In the genomic region with DNA sequence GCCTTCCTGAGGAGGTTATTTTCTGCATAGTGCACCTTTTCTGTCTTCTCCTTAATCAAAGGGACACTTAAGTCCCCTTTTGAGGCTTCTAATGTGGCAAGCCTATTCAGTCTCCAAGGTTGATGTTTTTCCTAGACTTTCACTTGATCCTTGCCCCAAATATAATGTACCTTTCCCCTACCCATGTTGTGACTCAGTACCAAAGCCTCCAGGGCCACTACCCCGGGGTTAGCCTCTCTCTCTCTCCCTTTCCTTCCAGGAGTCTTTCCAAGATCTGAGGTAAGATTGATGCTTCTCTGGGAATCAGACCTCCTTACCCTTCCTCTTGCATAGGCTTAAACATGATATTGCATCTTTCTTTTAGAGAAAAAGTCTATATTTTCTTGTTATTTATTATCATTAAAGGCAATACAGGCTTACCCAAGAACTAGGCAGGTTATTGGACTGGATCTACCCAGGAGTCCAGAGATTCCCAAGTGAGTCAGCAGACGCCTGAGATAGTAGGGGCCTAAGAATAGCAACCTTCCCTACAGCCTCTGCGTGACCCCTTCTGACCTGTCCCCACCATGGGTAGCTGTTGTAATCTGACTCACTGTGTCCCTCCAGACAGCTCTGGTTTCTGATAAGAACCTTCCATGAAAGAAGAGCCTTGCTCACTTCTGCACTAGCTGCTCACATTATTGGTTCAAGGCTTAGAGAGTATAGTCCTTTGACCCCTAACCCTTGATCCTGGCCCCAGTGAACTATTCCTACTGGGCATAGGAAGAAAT, we compare ENCODE assay signal across 1 cellular context.
A peak's percentile ranks its signal among the peaks of the same experiment; 100 is the strongest.
TF ChIP-seq lines count a peak whose summit lies in the region.

No MANE protein-coding gene starts in this region.

TF ChIP-seq in K562, 482 proteins besides CTCF, POLR2A, EP300 and RAD21 (continued from another document):
- TF ChIP-seq, protein P1, sequence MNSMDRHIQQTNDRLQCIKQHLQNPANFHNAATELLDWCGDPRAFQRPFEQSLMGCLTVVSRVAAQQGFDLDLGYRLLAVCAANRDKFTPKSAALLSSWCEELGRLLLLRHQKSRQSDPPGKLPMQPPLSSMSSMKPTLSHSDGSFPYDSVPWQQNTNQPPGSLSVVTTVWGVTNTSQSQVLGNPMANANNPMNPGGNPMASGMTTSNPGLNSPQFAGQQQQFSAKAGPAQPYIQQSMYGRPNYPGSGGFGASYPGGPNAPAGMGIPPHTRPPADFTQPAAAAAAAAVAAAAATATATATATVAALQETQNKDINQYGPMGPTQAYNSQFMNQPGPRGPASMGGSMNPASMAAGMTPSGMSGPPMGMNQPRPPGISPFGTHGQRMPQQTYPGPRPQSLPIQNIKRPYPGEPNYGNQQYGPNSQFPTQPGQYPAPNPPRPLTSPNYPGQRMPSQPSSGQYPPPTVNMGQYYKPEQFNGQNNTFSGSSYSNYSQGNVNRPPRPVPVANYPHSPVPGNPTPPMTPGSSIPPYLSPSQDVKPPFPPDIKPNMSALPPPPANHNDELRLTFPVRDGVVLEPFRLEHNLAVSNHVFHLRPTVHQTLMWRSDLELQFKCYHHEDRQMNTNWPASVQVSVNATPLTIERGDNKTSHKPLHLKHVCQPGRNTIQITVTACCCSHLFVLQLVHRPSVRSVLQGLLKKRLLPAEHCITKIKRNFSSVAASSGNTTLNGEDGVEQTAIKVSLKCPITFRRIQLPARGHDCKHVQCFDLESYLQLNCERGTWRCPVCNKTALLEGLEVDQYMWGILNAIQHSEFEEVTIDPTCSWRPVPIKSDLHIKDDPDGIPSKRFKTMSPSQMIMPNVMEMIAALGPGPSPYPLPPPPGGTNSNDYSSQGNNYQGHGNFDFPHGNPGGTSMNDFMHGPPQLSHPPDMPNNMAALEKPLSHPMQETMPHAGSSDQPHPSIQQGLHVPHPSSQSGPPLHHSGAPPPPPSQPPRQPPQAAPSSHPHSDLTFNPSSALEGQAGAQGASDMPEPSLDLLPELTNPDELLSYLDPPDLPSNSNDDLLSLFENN (IDR thresholded peaks at IDR 0.05; ENCODE audit: low read depth in 2 of 2, low read length in 2 of 2), result 0 out of 4 replicates have a peak, but pooled peaks of 1 of the 2 experiments have one; percentile 17
- TF ChIP-seq, protein P2, sequence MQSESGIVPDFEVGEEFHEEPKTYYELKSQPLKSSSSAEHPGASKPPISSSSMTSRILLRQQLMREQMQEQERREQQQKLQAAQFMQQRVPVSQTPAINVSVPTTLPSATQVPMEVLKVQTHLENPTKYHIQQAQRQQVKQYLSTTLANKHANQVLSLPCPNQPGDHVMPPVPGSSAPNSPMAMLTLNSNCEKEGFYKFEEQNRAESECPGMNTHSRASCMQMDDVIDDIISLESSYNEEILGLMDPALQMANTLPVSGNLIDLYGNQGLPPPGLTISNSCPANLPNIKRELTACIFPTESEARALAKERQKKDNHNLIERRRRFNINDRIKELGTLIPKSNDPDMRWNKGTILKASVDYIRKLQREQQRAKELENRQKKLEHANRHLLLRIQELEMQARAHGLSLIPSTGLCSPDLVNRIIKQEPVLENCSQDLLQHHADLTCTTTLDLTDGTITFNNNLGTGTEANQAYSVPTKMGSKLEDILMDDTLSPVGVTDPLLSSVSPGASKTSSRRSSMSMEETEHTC (IDR thresholded peaks at IDR 0.05), result no peak
- peak; percentile 48; the same call in 1 of the 2 replicates for TF ChIP-seq CTBP1 (IDR thresholded peaks at IDR 0.05; ENCODE audit: borderline replicate concordance)
- TF ChIP-seq MBD2 (IDR thresholded peaks at IDR 0.05; ENCODE audit: borderline replicate concordance, low read depth), result 0 out of 2 replicates have a peak, but pooled peaks have one; percentile 26
- 0 out of 2 replicates have a peak, but pooled peaks have one; percentile 47 for TF ChIP-seq ZNF644 (tag; IDR thresholded peaks at IDR 0.05; ENCODE audit: low read depth)
- no peak for TF ChIP-seq SP2 (IDR thresholded peaks at IDR 0.05; ENCODE audit: extremely low read depth, low read depth, low read length, poor library complexity, severe bottlenecking)
- TF ChIP-seq DPF2 (IDR thresholded peaks at IDR 0.05), result peak; percentile 91
- peak in 1 of 2 experiments; percentile 93; a peak in 2 of 4 replicates for TF ChIP-seq RCOR1 (IDR thresholded peaks at IDR 0.05; ENCODE audit: borderline replicate concordance in 1 of 2, low read depth in 2 of 2, low read length in 2 of 2)
- no peak for TF ChIP-seq SIN3A (IDR thresholded peaks at IDR 0.05; ENCODE audit: borderline replicate concordance in 2 of 2, control insufficient read depth in 1 of 2, low read depth in 2 of 2, low read length in 2 of 2)
- TF ChIP-seq, protein P3, sequence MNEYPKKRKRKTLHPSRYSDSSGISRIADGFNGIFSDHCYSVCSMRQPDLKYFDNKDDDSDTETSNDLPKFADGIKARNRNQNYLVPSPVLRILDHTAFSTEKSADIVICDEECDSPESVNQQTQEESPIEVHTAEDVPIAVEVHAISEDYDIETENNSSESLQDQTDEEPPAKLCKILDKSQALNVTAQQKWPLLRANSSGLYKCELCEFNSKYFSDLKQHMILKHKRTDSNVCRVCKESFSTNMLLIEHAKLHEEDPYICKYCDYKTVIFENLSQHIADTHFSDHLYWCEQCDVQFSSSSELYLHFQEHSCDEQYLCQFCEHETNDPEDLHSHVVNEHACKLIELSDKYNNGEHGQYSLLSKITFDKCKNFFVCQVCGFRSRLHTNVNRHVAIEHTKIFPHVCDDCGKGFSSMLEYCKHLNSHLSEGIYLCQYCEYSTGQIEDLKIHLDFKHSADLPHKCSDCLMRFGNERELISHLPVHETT (CRISPR knock-in tag; conservative IDR thresholded peaks at IDR 0.05 in 1 of 2, IDR thresholded peaks at IDR 0.05 in 1 of 2), result peak in 1 of 2 experiments; percentile 62; a peak in 1 of 4 replicates
- TF ChIP-seq TEAD1 (CRISPR knock-in tag; IDR thresholded peaks at IDR 0.05), result peak in 1 of 2 experiments; percentile 46; a peak in 1 of 4 replicates
- TF ChIP-seq JUN (IDR thresholded peaks at IDR 0.05; ENCODE audit: borderline replicate concordance, low read depth, low read length), result peak; percentile 70
- TF ChIP-seq JUN (CRISPR knock-in tag; IDR thresholded peaks at IDR 0.05; ENCODE audit: borderline replicate concordance), result no peak
- peak; percentile 19 for TF ChIP-seq TAF9B (IDR thresholded peaks at IDR 0.05; ENCODE audit: partially characterized antibody)
- TF ChIP-seq, protein P4, sequence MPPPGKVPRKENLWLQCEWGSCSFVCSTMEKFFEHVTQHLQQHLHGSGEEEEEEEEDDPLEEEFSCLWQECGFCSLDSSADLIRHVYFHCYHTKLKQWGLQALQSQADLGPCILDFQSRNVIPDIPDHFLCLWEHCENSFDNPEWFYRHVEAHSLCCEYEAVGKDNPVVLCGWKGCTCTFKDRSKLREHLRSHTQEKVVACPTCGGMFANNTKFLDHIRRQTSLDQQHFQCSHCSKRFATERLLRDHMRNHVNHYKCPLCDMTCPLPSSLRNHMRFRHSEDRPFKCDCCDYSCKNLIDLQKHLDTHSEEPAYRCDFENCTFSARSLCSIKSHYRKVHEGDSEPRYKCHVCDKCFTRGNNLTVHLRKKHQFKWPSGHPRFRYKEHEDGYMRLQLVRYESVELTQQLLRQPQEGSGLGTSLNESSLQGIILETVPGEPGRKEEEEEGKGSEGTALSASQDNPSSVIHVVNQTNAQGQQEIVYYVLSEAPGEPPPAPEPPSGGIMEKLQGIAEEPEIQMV (tag; conservative IDR thresholded peaks at IDR 0.05; ENCODE audit: low read depth), result 0 out of 2 replicates have a peak, but pooled peaks have one; percentile 39
- TF ChIP-seq, protein P5, sequence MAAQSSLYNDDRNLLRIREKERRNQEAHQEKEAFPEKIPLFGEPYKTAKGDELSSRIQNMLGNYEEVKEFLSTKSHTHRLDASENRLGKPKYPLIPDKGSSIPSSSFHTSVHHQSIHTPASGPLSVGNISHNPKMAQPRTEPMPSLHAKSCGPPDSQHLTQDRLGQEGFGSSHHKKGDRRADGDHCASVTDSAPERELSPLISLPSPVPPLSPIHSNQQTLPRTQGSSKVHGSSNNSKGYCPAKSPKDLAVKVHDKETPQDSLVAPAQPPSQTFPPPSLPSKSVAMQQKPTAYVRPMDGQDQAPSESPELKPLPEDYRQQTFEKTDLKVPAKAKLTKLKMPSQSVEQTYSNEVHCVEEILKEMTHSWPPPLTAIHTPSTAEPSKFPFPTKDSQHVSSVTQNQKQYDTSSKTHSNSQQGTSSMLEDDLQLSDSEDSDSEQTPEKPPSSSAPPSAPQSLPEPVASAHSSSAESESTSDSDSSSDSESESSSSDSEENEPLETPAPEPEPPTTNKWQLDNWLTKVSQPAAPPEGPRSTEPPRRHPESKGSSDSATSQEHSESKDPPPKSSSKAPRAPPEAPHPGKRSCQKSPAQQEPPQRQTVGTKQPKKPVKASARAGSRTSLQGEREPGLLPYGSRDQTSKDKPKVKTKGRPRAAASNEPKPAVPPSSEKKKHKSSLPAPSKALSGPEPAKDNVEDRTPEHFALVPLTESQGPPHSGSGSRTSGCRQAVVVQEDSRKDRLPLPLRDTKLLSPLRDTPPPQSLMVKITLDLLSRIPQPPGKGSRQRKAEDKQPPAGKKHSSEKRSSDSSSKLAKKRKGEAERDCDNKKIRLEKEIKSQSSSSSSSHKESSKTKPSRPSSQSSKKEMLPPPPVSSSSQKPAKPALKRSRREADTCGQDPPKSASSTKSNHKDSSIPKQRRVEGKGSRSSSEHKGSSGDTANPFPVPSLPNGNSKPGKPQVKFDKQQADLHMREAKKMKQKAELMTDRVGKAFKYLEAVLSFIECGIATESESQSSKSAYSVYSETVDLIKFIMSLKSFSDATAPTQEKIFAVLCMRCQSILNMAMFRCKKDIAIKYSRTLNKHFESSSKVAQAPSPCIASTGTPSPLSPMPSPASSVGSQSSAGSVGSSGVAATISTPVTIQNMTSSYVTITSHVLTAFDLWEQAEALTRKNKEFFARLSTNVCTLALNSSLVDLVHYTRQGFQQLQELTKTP (IDR thresholded peaks at IDR 0.05; ENCODE audit: low read depth in 1 of 2, partially characterized antibody in 2 of 2), result peak in 1 of 2 experiments; percentile 68
- TF ChIP-seq ZNF143 (CRISPR knock-in tag; IDR thresholded peaks at IDR 0.05), result peak; percentile 24; the same call in 1 of the 2 replicates
- peak; percentile 74 for TF ChIP-seq C11orf30 (IDR thresholded peaks at IDR 0.05; ENCODE audit: low read depth)
- no peak for TF ChIP-seq KAT8 (IDR thresholded peaks at IDR 0.05; ENCODE audit: low read depth)
- TF ChIP-seq JUND (IDR thresholded peaks at IDR 0.05; ENCODE audit: borderline replicate concordance, low read depth, low read length), result peak; percentile 94
- peak; percentile 90; the same call in 2 of the 3 replicates for TF ChIP-seq JUND (tag; IDR thresholded peaks at IDR 0.05; ENCODE audit: borderline replicate concordance, low read depth, low read length)
- TF ChIP-seq NBN (IDR thresholded peaks at IDR 0.05; ENCODE audit: low read depth), result peak; percentile 63; the same call in 1 of the 2 replicates
- TF ChIP-seq, protein P6, sequence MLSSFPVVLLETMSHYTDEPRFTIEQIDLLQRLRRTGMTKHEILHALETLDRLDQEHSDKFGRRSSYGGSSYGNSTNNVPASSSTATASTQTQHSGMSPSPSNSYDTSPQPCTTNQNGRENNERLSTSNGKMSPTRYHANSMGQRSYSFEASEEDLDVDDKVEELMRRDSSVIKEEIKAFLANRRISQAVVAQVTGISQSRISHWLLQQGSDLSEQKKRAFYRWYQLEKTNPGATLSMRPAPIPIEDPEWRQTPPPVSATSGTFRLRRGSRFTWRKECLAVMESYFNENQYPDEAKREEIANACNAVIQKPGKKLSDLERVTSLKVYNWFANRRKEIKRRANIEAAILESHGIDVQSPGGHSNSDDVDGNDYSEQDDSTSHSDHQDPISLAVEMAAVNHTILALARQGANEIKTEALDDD (IDR thresholded peaks at IDR 0.05), result 0 out of 2 replicates have a peak, but pooled peaks have one; percentile 61
- peak; percentile 92 for TF ChIP-seq CBFA2T3 (IDR thresholded peaks at IDR 0.05)
- TF ChIP-seq TBL1XR1 (IDR thresholded peaks at IDR 0.05; ENCODE audit: low read length in 2 of 2), result peak; percentile 68 to 95; a peak in 3 of 4 replicates
- TF ChIP-seq NCOA6 (IDR thresholded peaks at IDR 0.05), result no peak
- peak; percentile 70; the same call in 1 of the 2 replicates for TF ChIP-seq NCOA1 (IDR thresholded peaks at IDR 0.05; ENCODE audit: low read depth)
- peak; percentile 2 for TF ChIP-seq DACH1 (IDR thresholded peaks at IDR 0.05; ENCODE audit: partially characterized antibody)
- 0 out of 2 replicates have a peak, but pooled peaks have one; percentile 39 for TF ChIP-seq SMARCC2 (IDR thresholded peaks at IDR 0.05; ENCODE audit: low read depth)
- TF ChIP-seq CC2D1A (IDR thresholded peaks at IDR 0.05), result peak; percentile 80; the same call in 1 of the 2 replicates
- TF ChIP-seq ATF7 (IDR thresholded peaks at IDR 0.05), result peak; percentile 70
- TF ChIP-seq SIRT6 (IDR thresholded peaks at IDR 0.05; ENCODE audit: low read depth, low read length), result no peak
- peak; percentile 99 for TF ChIP-seq MEF2D (tag; conservative IDR thresholded peaks at IDR 0.05; ENCODE audit: low read depth)
